13 cellular contexts compared by ENCODE assay signal in the genomic region with DNA sequence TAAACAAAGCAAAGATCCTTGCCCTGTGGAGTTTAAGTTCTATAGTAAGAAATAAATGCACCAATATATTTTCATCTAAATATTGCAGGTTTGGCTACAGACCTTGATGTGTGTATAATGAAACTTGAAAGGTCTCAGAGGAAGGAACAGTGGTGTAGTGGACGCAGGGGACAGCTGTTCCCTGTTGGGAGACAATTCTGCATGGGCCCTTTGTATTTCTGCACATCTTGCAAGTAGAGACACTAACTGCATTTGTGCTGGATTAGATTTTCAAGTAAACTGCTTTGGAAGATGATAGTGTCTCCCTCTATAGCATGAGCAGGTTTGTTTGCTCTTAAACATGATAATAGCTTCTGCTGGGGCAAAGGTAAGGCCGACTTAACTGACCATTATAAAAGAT. TPM values are rescaled to one million over a fixed set of nuclear protein-coding genes. Genes with fewer than 3 reads are reported as not detected.
DNase-seq lines count a peak whose midpoint lies in the region; ATAC-seq lines count a peak whose summit lies in the region.
"Had no signal": no experiment of that assay in that cellular context is flagged by ENCODE, and none has a peak within 500 bp of the region (broad histone marks: within the 10 kb centered on the region; RNA-seq: fewer than 3 reads in every experiment).

No MANE protein-coding gene starts in this region.

- peaks cover 90% of the 10 kb centered on the region for H3K4me1 Mint-ChIP-seq in activated CD8-positive, alpha-beta memory T cell treated with anti-CD3 and anti-CD28 coated beads, Interleukin-2, amount 10 ng/mL, durations not matched to agents 7 days and 5 days

- no peak for DNase-seq in activated CD8-positive, alpha-beta memory T cell treated with anti-CD3 and anti-CD28 coated beads, Interleukin-2, amount 10 ng/mL, durations not matched to agents 7 days and 5 days
- no peak for DNase-seq in activated CD8-positive, alpha-beta memory T cell treated with anti-CD3 and anti-CD28 coated beads for 24 hours
- DNase-seq in substantia nigra (lab: John Stamatoyannopoulos, UW), result peak in 10 of 49 donors; percentile 4 to 53 (median 12)
- no peak for DNase-seq in stimulated activated naive CD4-positive, alpha-beta T cell treated with Interleukin-2 at 50 U/mL for 16 hours (lab: John Stamatoyannopoulos, UW)
- no peak for DNase-seq in epidermal melanocyte (ENCODE audit: insufficient read length, low spot score)
- DNase-seq: activated CD8-positive, alpha-beta memory T cell treated with anti-CD3 and anti-CD28 coated beads, Interleukin-2, amount 50 U/mL, for 48 hours; left ventricle myocardium inferior; naive B cell; NCI-H1105 treated with DMSO at 0.1 percent for 48 hours had no signal

- no peaks in the 10 kb centered on the region for H3K27me3 Mint-ChIP-seq in activated CD8-positive, alpha-beta memory T cell treated with anti-CD3 and anti-CD28 coated beads, Interleukin-2, amount 10 ng/mL, durations not matched to agents 7 days and 5 days
- H3K27me3 Mint-ChIP-seq: IgD-negative memory B cell, naive B cell had no signal

- H3K9me3 ChIP-seq in KOPT-K1 (ENCODE audit: insufficient read depth, low read length, poor library complexity, severe bottlenecking), result no peaks in the 10 kb centered on the region
- H3K9me3 ChIP-seq: left ventricle myocardium inferior had no signal

- CTCF ChIA-PET in activated CD8-positive, alpha-beta memory T cell treated with anti-CD3 and anti-CD28 coated beads, Interleukin-2, amount 10 ng/mL, durations not matched to agents 7 days and 5 days (lab: Charles Lee), result no interaction called here

- H3K27ac ChIP-seq in KOPT-K1 (ENCODE audit: low read depth, low read length, poor library complexity, severe bottlenecking) (peak overlapping the region; percentile 100), cingulate gyrus (ENCODE audit: low read depth, low read length) (peak overlapping the region; percentile 81), substantia nigra (ENCODE audit: low read depth, low read length, poor library complexity, severe bottlenecking) (peak overlapping the region; percentile 85)
- H3K27ac ChIP-seq: left ventricle myocardium inferior had no signal

- H3K9me3 Mint-ChIP-seq in activated CD8-positive, alpha-beta memory T cell treated with anti-CD3 and anti-CD28 coated beads, Interleukin-2, amount 10 ng/mL, durations not matched to agents 7 days and 5 days (ENCODE audit: low read depth), result no peaks in the 10 kb centered on the region
- H3K9me3 Mint-ChIP-seq: IgD-negative memory B cell, naive B cell had no signal

- ATAC-seq in activated CD8-positive, alpha-beta memory T cell treated with anti-CD3 and anti-CD28 coated beads, Interleukin-2, amount 10 ng/mL, durations not matched to agents 7 days and 5 days, result no peak
- no peak for ATAC-seq in GM19324 (IDR thresholded peaks at IDR 0.05; ENCODE audit: low FRiP score, unreplicated experiment)

- no peak overlapping the region for H3K4me3 Mint-ChIP-seq in activated CD8-positive, alpha-beta memory T cell treated with anti-CD3 and anti-CD28 coated beads, Interleukin-2, amount 10 ng/mL, durations not matched to agents 7 days and 5 days
- H3K4me3 Mint-ChIP-seq: naive B cell had no signal

- H3K27ac Mint-ChIP-seq in activated CD8-positive, alpha-beta memory T cell treated with anti-CD3 and anti-CD28 coated beads, Interleukin-2, amount 10 ng/mL, durations not matched to agents 7 days and 5 days, result peak overlapping the region; percentile 75
- H3K27ac Mint-ChIP-seq: IgD-negative memory B cell had no signal

- H3K36me3 Mint-ChIP-seq in activated CD8-positive, alpha-beta memory T cell treated with anti-CD3 and anti-CD28 coated beads, Interleukin-2, amount 10 ng/mL, durations not matched to agents 7 days and 5 days, result peaks cover 62% of the 10 kb centered on the region
- H3K36me3 Mint-ChIP-seq: naive B cell had no signal

- H3K36me3 ChIP-seq in KOPT-K1 (ENCODE audit: insufficient read depth, low read length), result peaks cover 89% of the 10 kb centered on the region
- H3K36me3 ChIP-seq: left ventricle myocardium inferior had no signal

RNA-seq across cellular contexts. Expression of a gene that starts 57.5 kb away (rescaled TPM):
- 10 to 100 TPM; 30.8 to 35.9 TPM for total RNA-seq in activated CD8-positive, alpha-beta memory T cell treated with anti-CD3 and anti-CD28 coated beads, Interleukin-2, amount 10 ng/mL, durations not matched to agents 7 days and 5 days
